ENCODE assay signal across 12 cellular contexts in the genomic region with DNA sequence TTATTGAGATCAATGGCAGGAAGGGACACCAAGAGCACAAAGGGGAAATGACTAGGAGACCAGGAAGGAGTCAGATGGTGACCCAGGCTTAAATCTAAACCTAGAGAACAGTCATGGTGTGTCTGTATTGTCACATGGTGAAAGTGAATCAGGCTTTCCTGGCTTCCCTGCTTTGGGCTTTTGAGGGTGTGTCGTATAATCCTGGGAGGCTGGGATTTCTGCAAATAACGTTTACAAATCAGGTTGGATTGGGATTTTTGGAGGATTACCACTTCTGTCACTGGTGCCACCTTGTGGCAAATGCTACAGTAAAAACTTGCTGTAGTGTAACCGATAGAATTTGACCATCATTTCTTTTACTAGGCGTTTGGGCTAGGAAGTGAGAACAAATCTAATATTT.
DNase-seq lines count a peak whose midpoint lies in the region; ATAC-seq and TF ChIP-seq lines count a peak whose summit lies in the region.
"Had no signal": no experiment of that assay in that cellular context is flagged by ENCODE, and none has a peak within 500 bp of the region (broad histone marks: within the 10 kb centered on the region; RNA-seq: fewer than 3 reads in every experiment).

No MANE protein-coding gene starts in this region.

- WGBS in H9 (ENCODE audit: extremely low coverage, insufficient read length, low lambda C conversion rate), result no CpG with 5 or more reads among the region's 4 CpGs
- whole genome bisulfite sequencing in stomach, 5 donors, result 25 to 48% (median 33%) methylated on average over 4 of the region's 4 CpGs

- H3K27ac ChIP-seq in 22Rv1, result no peak overlapping the region
- no peak overlapping the region for H3K27ac ChIP-seq in H9 (ENCODE audit: insufficient read length, low read depth, low read length)
- H3K27ac ChIP-seq in stomach, result no peak overlapping the region

- TF ChIP-seq CTCF in 22Rv1 (IDR thresholded peaks at IDR 0.05) (peak; percentile 70), H9 (conservative IDR thresholded peaks at IDR 0.05) (peak; percentile 72), astrocyte of the spinal cord (IDR thresholded peaks at IDR 0.05; ENCODE audit: low read depth, low read length) (peak; percentile 6), stomach (IDR thresholded peaks at IDR 0.05) (no peak)

- H2BK15ac ChIP-seq in H9 (ENCODE audit: low read depth, low read length), result no peak overlapping the region

- ATAC-seq in GM21381 (IDR thresholded peaks at IDR 0.05; ENCODE audit: unreplicated experiment), result no peak
- ATAC-seq: stimulated activated naive B cell treated with anti-CD40 and anti-IgM and Interleukin-4, amounts not matched to agents 10 μg/mL and 1 μg/mL and 100 μg/mL, for 72 hours had no signal

- no peaks in the 10 kb centered on the region for H4K20me1 ChIP-seq in H9 (ENCODE audit: control insufficient read depth, insufficient read depth, insufficient read length)

- H2BK12ac ChIP-seq in H9 (ENCODE audit: insufficient read length, low read depth, low read length), result no peak overlapping the region

- no peak overlapping the region for H3K14ac ChIP-seq in H9 (ENCODE audit: insufficient read depth, low read length)

- H3K9me3 ChIP-seq in H9 (ENCODE audit: control insufficient read depth, low read depth, low read length) (no peaks in the 10 kb centered on the region), stomach (no peaks in the 10 kb centered on the region)

- no peak overlapping the region for H3K4ac ChIP-seq in H9 (ENCODE audit: low read depth, low read length)

- no peak overlapping the region for H3K4me3 Mint-ChIP-seq in H9
- H3K4me3 Mint-ChIP-seq: stimulated activated naive B cell treated with anti-CD40 and anti-IgM and Interleukin-4, amounts not matched to agents 10 μg/mL and 1 μg/mL and 100 μg/mL, for 72 hours; T-helper 2 cell treated with Interferon-gamma antibody and Interleukin-4, amounts not matched to agents 5 μg/mL and 100 μg/mL, for 36 hours had no signal

- no peak overlapping the region for H2AFZ ChIP-seq in H9 (ENCODE audit: low read length)

- no peaks in the 10 kb centered on the region for H3K23me2 ChIP-seq in H9 (ENCODE audit: insufficient read length, low read depth, low read length, poor library complexity, severe bottlenecking)

- H3K4me3 ChIP-seq in astrocyte of the spinal cord (ENCODE audit: low read depth, low read length) (no peak overlapping the region), stomach (no peak overlapping the region)

- H3K9me3 Mint-ChIP-seq in H9, result no peaks in the 10 kb centered on the region

- H3K79me2 ChIP-seq in H9 (ENCODE audit: insufficient read depth, low read length), result no peaks in the 10 kb centered on the region

- H2BK20ac ChIP-seq in H9 (ENCODE audit: low read depth, low read length, poor library complexity, severe bottlenecking), result no peak overlapping the region

- no peak overlapping the region for H3K23ac ChIP-seq in H9 (ENCODE audit: insufficient read length, low read depth, low read length)

- no peaks in the 10 kb centered on the region for H3K36me3 ChIP-seq in stomach

- TF ChIP-seq EP300 in stomach (IDR thresholded peaks at IDR 0.05), result no peak

- intact Hi-C loops in stomach (cut with DNase I; ENCODE audit: low total_unique reads), result no loop called here

- H3K4me2 ChIP-seq in H9 (ENCODE audit: insufficient read depth, insufficient read length, low read length), result no peak overlapping the region

- H2BK120ac ChIP-seq in H9 (ENCODE audit: low read depth, low read length, poor library complexity, severe bottlenecking), result no peak overlapping the region

- no peak overlapping the region for H3K9ac ChIP-seq in H9 (ENCODE audit: extremely low read depth, insufficient read length, low read length)

- H3K36me3 Mint-ChIP-seq in H9 (ENCODE audit: insufficient read depth in 1 of 3, low read depth in 3 of 3), result no peaks in the 10 kb centered on the region
- H3K36me3 Mint-ChIP-seq: stimulated activated naive B cell treated with anti-CD40 and anti-IgM and Interleukin-4, amounts not matched to agents 10 μg/mL and 1 μg/mL and 100 μg/mL, for 72 hours had no signal

- H4K5ac ChIP-seq in H9 (ENCODE audit: insufficient read length, low read depth, low read length), result no peak overlapping the region

- H3K27ac Mint-ChIP-seq in H9, result no peak overlapping the region
- H3K27ac Mint-ChIP-seq: stimulated activated naive B cell treated with anti-CD40 and anti-IgM and Interleukin-4, amounts not matched to agents 10 μg/mL and 1 μg/mL and 100 μg/mL, for 72 hours; T-helper 2 cell treated with Interferon-gamma antibody and Interleukin-4, amounts not matched to agents 5 μg/mL and 100 μg/mL, for 36 hours had no signal

- no peak overlapping the region for H4K8ac ChIP-seq in H9 (replicated peaks; ENCODE audit: insufficient read length, low read depth, low read length)

- no peak overlapping the region for H4K91ac ChIP-seq in H9 (ENCODE audit: insufficient read length, low read depth, low read length)

- H2AK5ac ChIP-seq in H9 (ENCODE audit: insufficient read length, low read length), result no peak overlapping the region

- H3T11ph ChIP-seq in H9 (ENCODE audit: low read length), result no peak overlapping the region

- H3K27me3 ChIP-seq in H9 (ENCODE audit: insufficient read depth, low read length) (no peaks in the 10 kb centered on the region), stomach (no peaks in the 10 kb centered on the region)

- H3K18ac ChIP-seq in H9 (ENCODE audit: insufficient read length, low read depth, low read length), result no peak overlapping the region

- DNase-seq in H9, result no peak
- no peak for DNase-seq in astrocyte of the spinal cord (ENCODE audit: low read depth, low spot score)
- DNase-seq in inferior parietal cortex (ENCODE audit: extremely low spot score), result peak; percentile 36
- no peak for DNase-seq in amniotic stem cell (lab: John Stamatoyannopoulos, UW)
- no peak for DNase-seq in stomach
- DNase-seq in DMS79 (lab: John Stamatoyannopoulos, UW), result no peak
- DNase-seq: AML-193; NCI-H2227 treated with DMSO at 0.1 percent for 48 hours; stimulated activated naive B cell treated with anti-CD40 and anti-IgM and Interleukin-4, amounts not matched to agents 10 μg/mL and 1 μg/mL and 100 μg/mL, for 72 hours had no signal

- H2BK5ac ChIP-seq in H9 (ENCODE audit: insufficient read length, low read length), result no peak overlapping the region

- no peaks in the 10 kb centered on the region for H3K27me3 Mint-ChIP-seq in H9 (ENCODE audit: low read depth)
- H3K27me3 Mint-ChIP-seq: stimulated activated naive B cell treated with anti-CD40 and anti-IgM and Interleukin-4, amounts not matched to agents 10 μg/mL and 1 μg/mL and 100 μg/mL, for 72 hours had no signal

- no peak for TF ChIP-seq POLR2A in stomach (IDR thresholded peaks at IDR 0.05)

- H3K79me1 ChIP-seq in H9 (ENCODE audit: insufficient read depth, low read depth, low read length, poor library complexity, severe bottlenecking), result no peaks in the 10 kb centered on the region

- in situ Hi-C loops in astrocyte of the spinal cord (cut with HindIII; ENCODE audit: low sequenced_read_pairs), result no loop called here

- H3K4me1 Mint-ChIP-seq in H9, result no peaks in the 10 kb centered on the region
- H3K4me1 Mint-ChIP-seq: stimulated activated naive B cell treated with anti-CD40 and anti-IgM and Interleukin-4, amounts not matched to agents 10 μg/mL and 1 μg/mL and 100 μg/mL, for 72 hours had no signal

- H3K56ac ChIP-seq in H9 (ENCODE audit: insufficient read length, low read depth, low read length), result no peak overlapping the region

- H3K4me1 ChIP-seq in H9 (ENCODE audit: insufficient read depth, low read length), result no peaks in the 10 kb centered on the region
- H3K4me1 ChIP-seq in stomach, result no peaks in the 10 kb centered on the region

Comparison
In these comparisons a context has a peak if more than half of its experiments do, and no peak if none do; other contexts are left out.
1. CTCF ChIP-seq: peak in 22Rv1 (single experiment), H9 (single experiment) and astrocyte of the spinal cord (single experiment); none in stomach (0 of 7).